In genomic region chr6:106321940-106322339, GRCh38 we compare ENCODE assay signal across 23 cellular contexts.
"Had no signal": no experiment of that assay in that cellular context is flagged by ENCODE, and none has a peak within 500 bp of the region (broad histone marks: within the 10 kb centered on the region; RNA-seq: fewer than 3 reads in every experiment).

No MANE protein-coding gene starts in this region.

- ATAC-seq: effector memory CD8-positive, alpha-beta T cell; left ventricle myocardium superior; lower lobe of right lung; naive thymus-derived CD8-positive, alpha-beta T cell; psoas muscle; right cardiac atrium; stimulated activated naive CD8-positive, alpha-beta T cell treated with anti-CD3 and anti-CD28 coated beads, Interleukin-15, amount 100 ng/mL, for 72 hours had no signal

- H3K27ac ChIP-seq: esophagus squamous epithelium, lower lobe of right lung, ovary, psoas muscle, skin epidermis, spleen, suprapubic skin, transverse colon, vagina had no signal

- H3K4me3 ChIP-seq: esophagus squamous epithelium, lower lobe of right lung, ovary, psoas muscle, skin epidermis, spleen, suprapubic skin, transverse colon, vagina had no signal

- H3K36me3 ChIP-seq: esophagus squamous epithelium, lower lobe of right lung, ovary, spleen, suprapubic skin, transverse colon, vagina had no signal

- H3K27ac Mint-ChIP-seq: stimulated activated naive CD8-positive, alpha-beta T cell treated with anti-CD3 and anti-CD28 coated beads, Interleukin-15, amount 100 ng/mL, for 72 hours had no signal

- H3K9me3 ChIP-seq: esophagus squamous epithelium, lower lobe of right lung, ovary, psoas muscle, spleen, suprapubic skin, transverse colon, vagina had no signal

- FAIRE-seq: endometrium, keratinocyte had no signal

- H3K9me3 Mint-ChIP-seq: effector memory CD8-positive, alpha-beta T cell; naive thymus-derived CD8-positive, alpha-beta T cell; stimulated activated naive CD8-positive, alpha-beta T cell treated with anti-CD3 and anti-CD28 coated beads, Interleukin-15, amount 100 ng/mL, for 72 hours had no signal

- H3K27me3 Mint-ChIP-seq: effector memory CD8-positive, alpha-beta T cell; stimulated activated naive CD8-positive, alpha-beta T cell treated with anti-CD3 and anti-CD28 coated beads, Interleukin-15, amount 100 ng/mL, for 72 hours had no signal

- DNase-seq: cortex of kidney; effector memory CD8-positive, alpha-beta T cell; esophagus squamous epithelium; foreskin melanocyte; head of caudate nucleus; left ventricle myocardium superior; lower lobe of right lung; naive thymus-derived CD8-positive, alpha-beta T cell; nephron progenitor cell; occipital lobe; ovary; posterior cingulate gyrus; psoas muscle; right cardiac atrium; spleen; stimulated activated naive CD4-positive, alpha-beta T cell; stimulated activated naive CD8-positive, alpha-beta T cell treated with anti-CD3 and anti-CD28 coated beads, Interleukin-15, amount 100 ng/mL, for 72 hours; transverse colon had no signal

- H3K4me3 Mint-ChIP-seq: effector memory CD8-positive, alpha-beta T cell; nephron progenitor cell; stimulated activated naive CD8-positive, alpha-beta T cell treated with anti-CD3 and anti-CD28 coated beads, Interleukin-15, amount 100 ng/mL, for 72 hours had no signal

- H3K27me3 ChIP-seq: esophagus squamous epithelium, ovary, spleen, suprapubic skin, transverse colon, vagina had no signal
